ENCODE assay signal across 1 cellular context in the genomic region with DNA sequence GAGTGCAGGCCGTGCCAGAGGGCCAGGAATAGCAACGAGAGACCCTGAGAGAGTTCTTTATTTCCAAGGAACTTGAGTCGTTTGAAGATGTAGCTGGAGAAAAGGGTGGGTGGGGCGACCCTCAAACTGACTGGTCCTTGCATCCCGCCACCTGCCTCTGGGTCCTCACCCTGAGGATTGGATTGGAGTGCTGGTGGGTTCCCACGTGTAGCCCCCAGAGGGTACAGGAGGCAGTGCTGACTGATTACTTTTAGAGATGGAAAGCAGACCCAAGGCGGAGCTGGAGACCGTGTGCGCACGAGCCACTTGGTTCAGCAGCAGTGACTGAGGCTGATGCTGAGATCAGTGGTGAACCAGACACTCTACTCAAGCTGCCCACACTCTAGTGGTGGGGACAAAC.
TF ChIP-seq lines count a peak whose summit lies in the region.

No MANE protein-coding gene starts in this region.

TF ChIP-seq in GM23338, 12 proteins besides CTCF, POLR2A, EP300 and RAD21:
- TF ChIP-seq, protein P1, sequence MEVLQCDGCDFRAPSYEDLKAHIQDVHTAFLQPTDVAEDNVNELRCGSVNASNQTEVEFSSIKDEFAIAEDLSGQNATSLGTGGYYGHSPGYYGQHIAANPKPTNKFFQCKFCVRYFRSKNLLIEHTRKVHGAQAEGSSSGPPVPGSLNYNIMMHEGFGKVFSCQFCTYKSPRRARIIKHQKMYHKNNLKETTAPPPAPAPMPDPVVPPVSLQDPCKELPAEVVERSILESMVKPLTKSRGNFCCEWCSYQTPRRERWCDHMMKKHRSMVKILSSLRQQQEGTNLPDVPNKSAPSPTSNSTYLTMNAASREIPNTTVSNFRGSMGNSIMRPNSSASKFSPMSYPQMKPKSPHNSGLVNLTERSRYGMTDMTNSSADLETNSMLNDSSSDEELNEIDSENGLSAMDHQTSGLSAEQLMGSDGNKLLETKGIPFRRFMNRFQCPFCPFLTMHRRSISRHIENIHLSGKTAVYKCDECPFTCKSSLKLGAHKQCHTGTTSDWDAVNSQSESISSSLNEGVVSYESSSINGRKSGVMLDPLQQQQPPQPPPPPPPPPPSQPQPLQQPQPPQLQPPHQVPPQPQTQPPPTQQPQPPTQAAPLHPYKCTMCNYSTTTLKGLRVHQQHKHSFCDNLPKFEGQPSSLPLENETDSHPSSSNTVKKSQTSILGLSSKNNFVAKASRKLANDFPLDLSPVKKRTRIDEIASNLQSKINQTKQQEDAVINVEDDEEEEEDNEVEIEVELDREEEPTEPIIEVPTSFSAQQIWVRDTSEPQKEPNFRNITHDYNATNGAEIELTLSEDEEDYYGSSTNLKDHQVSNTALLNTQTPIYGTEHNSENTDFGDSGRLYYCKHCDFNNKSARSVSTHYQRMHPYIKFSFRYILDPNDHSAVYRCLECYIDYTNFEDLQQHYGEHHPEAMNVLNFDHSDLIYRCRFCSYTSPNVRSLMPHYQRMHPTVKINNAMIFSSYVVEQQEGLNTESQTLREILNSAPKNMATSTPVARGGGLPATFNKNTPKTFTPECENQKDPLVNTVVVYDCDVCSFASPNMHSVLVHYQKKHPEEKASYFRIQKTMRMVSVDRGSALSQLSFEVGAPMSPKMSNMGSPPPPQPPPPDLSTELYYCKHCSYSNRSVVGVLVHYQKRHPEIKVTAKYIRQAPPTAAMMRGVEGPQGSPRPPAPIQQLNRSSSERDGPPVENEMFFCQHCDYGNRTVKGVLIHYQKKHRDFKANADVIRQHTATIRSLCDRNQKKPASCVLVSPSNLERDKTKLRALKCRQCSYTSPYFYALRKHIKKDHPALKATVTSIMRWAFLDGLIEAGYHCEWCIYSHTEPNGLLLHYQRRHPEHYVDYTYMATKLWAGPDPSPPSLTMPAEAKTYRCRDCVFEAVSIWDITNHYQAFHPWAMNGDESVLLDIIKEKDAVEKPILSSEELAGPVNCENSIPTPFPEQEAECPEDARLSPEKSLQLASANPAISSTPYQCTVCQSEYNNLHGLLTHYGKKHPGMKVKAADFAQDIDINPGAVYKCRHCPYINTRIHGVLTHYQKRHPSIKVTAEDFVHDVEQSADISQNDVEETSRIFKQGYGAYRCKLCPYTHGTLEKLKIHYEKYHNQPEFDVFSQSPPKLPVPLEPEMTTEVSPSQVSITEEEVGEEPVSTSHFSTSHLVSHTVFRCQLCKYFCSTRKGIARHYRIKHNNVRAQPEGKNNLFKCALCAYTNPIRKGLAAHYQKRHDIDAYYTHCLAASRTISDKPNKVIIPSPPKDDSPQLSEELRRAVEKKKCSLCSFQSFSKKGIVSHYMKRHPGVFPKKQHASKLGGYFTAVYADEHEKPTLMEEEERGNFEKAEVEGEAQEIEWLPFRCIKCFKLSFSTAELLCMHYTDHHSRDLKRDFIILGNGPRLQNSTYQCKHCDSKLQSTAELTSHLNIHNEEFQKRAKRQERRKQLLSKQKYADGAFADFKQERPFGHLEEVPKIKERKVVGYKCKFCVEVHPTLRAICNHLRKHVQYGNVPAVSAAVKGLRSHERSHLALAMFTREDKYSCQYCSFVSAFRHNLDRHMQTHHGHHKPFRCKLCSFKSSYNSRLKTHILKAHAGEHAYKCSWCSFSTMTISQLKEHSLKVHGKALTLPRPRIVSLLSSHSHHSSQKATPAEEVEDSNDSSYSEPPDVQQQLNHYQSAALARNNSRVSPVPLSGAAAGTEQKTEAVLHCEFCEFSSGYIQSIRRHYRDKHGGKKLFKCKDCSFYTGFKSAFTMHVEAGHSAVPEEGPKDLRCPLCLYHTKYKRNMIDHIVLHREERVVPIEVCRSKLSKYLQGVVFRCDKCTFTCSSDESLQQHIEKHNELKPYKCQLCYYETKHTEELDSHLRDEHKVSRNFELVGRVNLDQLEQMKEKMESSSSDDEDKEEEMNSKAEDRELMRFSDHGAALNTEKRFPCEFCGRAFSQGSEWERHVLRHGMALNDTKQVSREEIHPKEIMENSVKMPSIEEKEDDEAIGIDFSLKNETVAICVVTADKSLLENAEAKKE (CRISPR knock-in tag; IDR thresholded peaks at IDR 0.05): no peak
- TF ChIP-seq ZNF114 (CRISPR knock-in tag; IDR thresholded peaks at IDR 0.05) (no peak), EZH2 (IDR thresholded peaks at IDR 0.05; ENCODE audit: low read depth, unreplicated experiment) (no peak), ZNF331 (CRISPR knock-in tag; IDR thresholded peaks at IDR 0.05; ENCODE audit: low read depth) (no peak), JUNB (IDR thresholded peaks at IDR 0.05; ENCODE audit: unreplicated experiment) (no peak), EZH2phosphoT487 (IDR thresholded peaks at IDR 0.05; ENCODE audit: unreplicated experiment) (no peak), CREB1 (CRISPR knock-in tag; IDR thresholded peaks at IDR 0.05; ENCODE audit: low read depth) (no peak), POLR2AphosphoS5 (IDR thresholded peaks at IDR 0.05; ENCODE audit: low read depth) (no peak), STAT1 (IDR thresholded peaks at IDR 0.05; ENCODE audit: unreplicated experiment) (no peak), NANOG (IDR thresholded peaks at IDR 0.05; ENCODE audit: borderline replicate concordance) (no peak)
- TF ChIP-seq, protein P2, sequence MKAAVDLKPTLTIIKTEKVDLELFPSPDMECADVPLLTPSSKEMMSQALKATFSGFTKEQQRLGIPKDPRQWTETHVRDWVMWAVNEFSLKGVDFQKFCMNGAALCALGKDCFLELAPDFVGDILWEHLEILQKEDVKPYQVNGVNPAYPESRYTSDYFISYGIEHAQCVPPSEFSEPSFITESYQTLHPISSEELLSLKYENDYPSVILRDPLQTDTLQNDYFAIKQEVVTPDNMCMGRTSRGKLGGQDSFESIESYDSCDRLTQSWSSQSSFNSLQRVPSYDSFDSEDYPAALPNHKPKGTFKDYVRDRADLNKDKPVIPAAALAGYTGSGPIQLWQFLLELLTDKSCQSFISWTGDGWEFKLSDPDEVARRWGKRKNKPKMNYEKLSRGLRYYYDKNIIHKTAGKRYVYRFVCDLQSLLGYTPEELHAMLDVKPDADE (IDR thresholded peaks at IDR 0.05): no peak
- TF ChIP-seq, protein P3, sequence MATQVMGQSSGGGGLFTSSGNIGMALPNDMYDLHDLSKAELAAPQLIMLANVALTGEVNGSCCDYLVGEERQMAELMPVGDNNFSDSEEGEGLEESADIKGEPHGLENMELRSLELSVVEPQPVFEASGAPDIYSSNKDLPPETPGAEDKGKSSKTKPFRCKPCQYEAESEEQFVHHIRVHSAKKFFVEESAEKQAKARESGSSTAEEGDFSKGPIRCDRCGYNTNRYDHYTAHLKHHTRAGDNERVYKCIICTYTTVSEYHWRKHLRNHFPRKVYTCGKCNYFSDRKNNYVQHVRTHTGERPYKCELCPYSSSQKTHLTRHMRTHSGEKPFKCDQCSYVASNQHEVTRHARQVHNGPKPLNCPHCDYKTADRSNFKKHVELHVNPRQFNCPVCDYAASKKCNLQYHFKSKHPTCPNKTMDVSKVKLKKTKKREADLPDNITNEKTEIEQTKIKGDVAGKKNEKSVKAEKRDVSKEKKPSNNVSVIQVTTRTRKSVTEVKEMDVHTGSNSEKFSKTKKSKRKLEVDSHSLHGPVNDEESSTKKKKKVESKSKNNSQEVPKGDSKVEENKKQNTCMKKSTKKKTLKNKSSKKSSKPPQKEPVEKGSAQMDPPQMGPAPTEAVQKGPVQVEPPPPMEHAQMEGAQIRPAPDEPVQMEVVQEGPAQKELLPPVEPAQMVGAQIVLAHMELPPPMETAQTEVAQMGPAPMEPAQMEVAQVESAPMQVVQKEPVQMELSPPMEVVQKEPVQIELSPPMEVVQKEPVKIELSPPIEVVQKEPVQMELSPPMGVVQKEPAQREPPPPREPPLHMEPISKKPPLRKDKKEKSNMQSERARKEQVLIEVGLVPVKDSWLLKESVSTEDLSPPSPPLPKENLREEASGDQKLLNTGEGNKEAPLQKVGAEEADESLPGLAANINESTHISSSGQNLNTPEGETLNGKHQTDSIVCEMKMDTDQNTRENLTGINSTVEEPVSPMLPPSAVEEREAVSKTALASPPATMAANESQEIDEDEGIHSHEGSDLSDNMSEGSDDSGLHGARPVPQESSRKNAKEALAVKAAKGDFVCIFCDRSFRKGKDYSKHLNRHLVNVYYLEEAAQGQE (IDR thresholded peaks at IDR 0.05; ENCODE audit: unreplicated experiment): no peak
